Comparison of ENCODE assay signal across 8 cellular contexts in genomic region chr1:108049083-108049819, GRCh38.
DNase-seq lines count a peak whose midpoint lies in the region; ATAC-seq and TF ChIP-seq lines count a peak whose summit lies in the region.

No MANE protein-coding gene starts in this region.

- no peak for TF ChIP-seq POLR2A in erythroblast (IDR thresholded peaks at IDR 0.05; ENCODE audit: low read length)

- H3K36me3 Mint-ChIP-seq in natural killer cell = no peaks in the 10 kb centered on the region

- H3K4me1 Mint-ChIP-seq in natural killer cell = peaks cover 11 to 12% of the 10 kb centered on the region in 2 donors

- no peaks in the 10 kb centered on the region for H3K27me3 Mint-ChIP-seq in natural killer cell (ENCODE audit: low read depth in 2 of 2)

- peak; percentile 16 for DNase-seq in BE2C
- peak; percentile 84 for DNase-seq in H4 (ENCODE audit: low spot score)
- DNase-seq in SW480 (ENCODE audit: low spot score) = peak; percentile 37
- peak; percentile 2 to 4 for DNase-seq in erythroblast (lab: John Stamatoyannopoulos, UW)
- no peak for DNase-seq in natural killer cell
- DNase-seq in T-helper 9 cell = no peak
- no peak for DNase-seq in effector CD8-positive, alpha-beta T cell (lab: John Stamatoyannopoulos, UW)

- H3K4me1 ChIP-seq in BE2C = no peaks in the 10 kb centered on the region

- no peak overlapping the region for H3K4me3 ChIP-seq in BE2C (ENCODE audit: low read depth, low read length)

- H3K27ac Mint-ChIP-seq in natural killer cell = peak overlapping the region in 1 of 2 donors; percentile 18

- H3K4me3 Mint-ChIP-seq in natural killer cell = peak overlapping the region; percentile 69

- H3K9me3 Mint-ChIP-seq in natural killer cell = peaks cover 0 to 3% of the 10 kb centered on the region in 2 donors

- no peaks in the 10 kb centered on the region for H3K36me3 ChIP-seq in BE2C

- H3K9me3 ChIP-seq in BE2C = no peaks in the 10 kb centered on the region

- intact Hi-C loops in natural killer cell (cut with micrococcal nuclease) = loop anchor here (5.0 to 10.0 kb wide), 2 partner anchors 33 to 76 kb away; no protein-coding TSS in a partner anchor

- peak; percentile 43; the same call in 1 of the 2 replicates for TF ChIP-seq CTCF in BE2C (IDR thresholded peaks at IDR 0.05; ENCODE audit: low read depth, low read length)
- TF ChIP-seq CTCF in natural killer cell (IDR thresholded peaks at IDR 0.05) = peak; percentile 62

- peaks cover 4% of the 10 kb centered on the region; the same call in 1 of the 2 replicates for H3K27me3 ChIP-seq in BE2C

- ATAC-seq in natural killer cell = peak; percentile 63 to 79 (median 66)
- ATAC-seq in HG03135 (IDR thresholded peaks at IDR 0.05; ENCODE audit: unreplicated experiment) = no peak

Comparison
In these comparisons a context has a peak if more than half of its experiments do, and no peak if none do; other contexts are left out.
1. DNase-seq: peak in BE2C (single experiment), H4 (single experiment), SW480 (single experiment) and erythroblast (2 of 2); none in natural killer cell (single experiment), T-helper 9 cell (single experiment) and effector CD8-positive, alpha-beta T cell (single experiment).